ENCODE assay signal across 24 cellular contexts in the genomic region with DNA sequence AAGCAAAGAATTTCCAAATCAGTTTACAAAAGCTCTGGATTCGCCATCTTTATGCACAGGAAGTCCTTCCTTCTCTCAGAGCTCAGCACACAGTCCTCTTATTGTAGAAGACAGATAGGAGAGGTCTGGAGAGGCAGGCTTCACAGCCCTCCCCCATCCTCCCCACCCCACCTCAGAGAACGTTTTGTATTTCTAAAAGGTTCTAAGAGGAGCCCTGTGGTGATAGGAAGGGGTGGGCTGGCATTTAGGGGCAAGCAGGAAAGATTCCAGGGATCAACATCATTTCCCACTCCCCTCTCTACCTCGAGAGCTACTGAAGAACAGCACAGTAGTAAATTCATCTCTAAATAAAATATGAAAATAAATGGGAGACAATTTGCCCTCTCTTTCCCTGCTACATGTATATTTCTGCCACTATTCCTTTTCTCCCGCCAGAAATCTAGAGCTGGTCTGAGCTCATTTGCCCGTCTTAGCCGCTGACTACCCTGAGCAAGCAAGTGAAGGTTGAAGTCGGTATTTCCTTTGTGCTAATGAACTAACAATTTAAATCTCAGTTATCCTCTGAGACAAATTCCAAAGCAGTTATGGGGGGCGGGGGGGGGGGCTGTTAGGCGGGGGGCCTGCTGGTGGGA. TPM values are rescaled to one million over a fixed set of nuclear protein-coding genes. Genes with fewer than 3 reads are reported as not detected.
DNase-seq lines count a peak whose midpoint lies in the region; ATAC-seq, FAIRE-seq and TF ChIP-seq lines count a peak whose summit lies in the region.
"Had no signal": no experiment of that assay in that cellular context is flagged by ENCODE, and none has a peak within 500 bp of the region (broad histone marks: within the 10 kb centered on the region; RNA-seq: fewer than 3 reads in every experiment).

No MANE protein-coding gene starts in this region.

- TF ChIP-seq CTCF in HepG2 (CRISPR knock-in tag; IDR thresholded peaks at IDR 0.05) (no peak), right lobe of liver (IDR thresholded peaks at IDR 0.05) (no peak)

- CTCF ChIA-PET in HepG2 (lab: Yijun Ruan, JAX; ENCODE audit: low intra/inter-chr PET ratio, low total read pairs): no interaction called here

- no peak overlapping the region for H3K4me2 ChIP-seq in HepG2 (ENCODE audit: low read depth, low read length)

- TF ChIP-seq EP300 in HepG2 (IDR thresholded peaks at IDR 0.05; ENCODE audit: low read depth in 2 of 2, low read length in 2 of 2) (no peak), HepG2 (CRISPR knock-in tag; IDR thresholded peaks at IDR 0.05; ENCODE audit: borderline replicate concordance) (no peak)

- H3K4me1 ChIP-seq in HepG2 (ENCODE audit: insufficient read depth, low read length) (no peaks in the 10 kb centered on the region), right lobe of liver (no peaks in the 10 kb centered on the region), SJCRH30 (peaks cover 20% of the 10 kb centered on the region), iPS-20b (ENCODE audit: insufficient read depth, low read length) (peaks cover 16% of the 10 kb centered on the region; the same call in 1 of the 2 replicates), right cardiac atrium (ENCODE audit: control insufficient read depth, insufficient read depth, low read length) (no peaks in the 10 kb centered on the region)
- H3K4me1 ChIP-seq: heart right ventricle, upper lobe of left lung had no signal

- BruUV-seq in HepG2 (replicated peaks; lab: Mats Ljungman, UMichigan): no TSS peak

- no peak for FAIRE-seq in HepG2 (lab: Jason Lieb, UNC)
- FAIRE-seq: kidney had no signal

- peaks cover 100% of the 10 kb centered on the region for H3K27me3 Mint-ChIP-seq in stimulated activated naive CD8-positive, alpha-beta T cell treated with anti-CD3 and anti-CD28 coated beads, Interleukin-15, amount 100 ng/mL, for 72 hours

- no peaks in the 10 kb centered on the region for H4K20me1 ChIP-seq in HepG2 (ENCODE audit: insufficient read depth, low read length)

- no peak overlapping the region for H2AFZ ChIP-seq in HepG2 (ENCODE audit: low read length)

- no peak overlapping the region for H3K4me3 Mint-ChIP-seq in stimulated activated naive CD8-positive, alpha-beta T cell treated with anti-CD3 and anti-CD28 coated beads, Interleukin-15, amount 100 ng/mL, for 72 hours
- H3K4me3 Mint-ChIP-seq: activated CD8-positive, alpha-beta T cell treated with anti-CD3 and anti-CD28 coated beads for 36 hours; activated T-cell treated with anti-CD3 and anti-CD28 coated beads, Interleukin-2, amount 50 U/mL, for 72 hours; nephron progenitor cell; stimulated activated naive B cell treated with anti-CD40 and anti-IgM and Interleukin-4, amounts not matched to agents 10 μg/mL and 1 μg/mL and 100 μg/mL, for 72 hours; T-cell had no signal

- TF ChIP-seq RAD21 in HepG2 (CRISPR knock-in tag; IDR thresholded peaks at IDR 0.05): no peak

- in situ Hi-C loops in HepG2 (cut with HindIII; ENCODE audit: extremely low pct_ligation_motif_present, low pct_unique_long_range_greater_than_20kb): no loop called here

- H3K9me3 ChIP-seq in HepG2 (ENCODE audit: low read length) (no peaks in the 10 kb centered on the region), right lobe of liver (no peaks in the 10 kb centered on the region), SJCRH30 (replicated peaks) (no peaks in the 10 kb centered on the region), iPS-20b (ENCODE audit: insufficient read depth, low read depth, low read length) (no peaks in the 10 kb centered on the region), right cardiac atrium (ENCODE audit: control insufficient read depth, low read length) (no peaks in the 10 kb centered on the region)
- H3K9me3 ChIP-seq: upper lobe of left lung had no signal

- WGBS in HepG2 (ENCODE audit: low lambda C conversion rate): 8% methylated on average over 9 of the region's 9 CpGs
- WGBS in right lobe of liver (ENCODE audit: insufficient coverage, low coverage, low lambda C conversion rate, missing lambda C conversion rate): 16% methylated on average over 9 of the region's 9 CpGs
- WGBS in right cardiac atrium: 11% methylated on average over 9 of the region's 9 CpGs

- H3K36me3 ChIP-seq in HepG2 (replicated peaks in 1 of 2; ENCODE audit: control insufficient read depth in 1 of 2, insufficient read depth in 2 of 2, low read length in 2 of 2) (no peaks in the 10 kb centered on the region), right lobe of liver (no peaks in the 10 kb centered on the region), SJCRH30 (peaks cover 6% of the 10 kb centered on the region), iPS-20b (ENCODE audit: insufficient read depth, low read depth, low read length) (no peaks in the 10 kb centered on the region)
- H3K36me3 ChIP-seq: heart right ventricle, upper lobe of left lung had no signal

- no peaks in the 10 kb centered on the region for H3K4me1 Mint-ChIP-seq in stimulated activated naive CD8-positive, alpha-beta T cell treated with anti-CD3 and anti-CD28 coated beads, Interleukin-15, amount 100 ng/mL, for 72 hours
- H3K4me1 Mint-ChIP-seq: T-cell had no signal

- no peak overlapping the region for H3K27ac Mint-ChIP-seq in stimulated activated naive CD8-positive, alpha-beta T cell treated with anti-CD3 and anti-CD28 coated beads, Interleukin-15, amount 100 ng/mL, for 72 hours
- H3K27ac Mint-ChIP-seq: activated CD8-positive, alpha-beta T cell treated with anti-CD3 and anti-CD28 coated beads for 36 hours; activated T-cell treated with anti-CD3 and anti-CD28 coated beads, Interleukin-2, amount 50 U/mL, for 72 hours; nephron progenitor cell; stimulated activated naive B cell treated with anti-CD40 and anti-IgM and Interleukin-4, amounts not matched to agents 10 μg/mL and 1 μg/mL and 100 μg/mL, for 72 hours; T-cell had no signal

- no peak for TF ChIP-seq POLR2A in HepG2 (IDR thresholded peaks at IDR 0.05; ENCODE audit: insufficient read depth in 1 of 2, low read depth in 2 of 2, low read length in 2 of 2)
- no peak for TF ChIP-seq POLR2A in right lobe of liver (IDR thresholded peaks at IDR 0.05)

- POLR2A ChIA-PET in HepG2 (lab: Yijun Ruan, JAX): no interaction called here

- H3K9me3 Mint-ChIP-seq in stimulated activated naive CD8-positive, alpha-beta T cell treated with anti-CD3 and anti-CD28 coated beads, Interleukin-15, amount 100 ng/mL, for 72 hours: peaks cover 6 to 8% of the 10 kb centered on the region in 2 donors
- H3K9me3 Mint-ChIP-seq: nephron progenitor cell had no signal

- no peak overlapping the region for H3K4me3 ChIP-seq in HepG2 (replicated peaks in 1 of 3; ENCODE audit: insufficient read depth in 1 of 3, low read depth in 2 of 3, low read length in 3 of 3)
- H3K4me3 ChIP-seq in right lobe of liver: no peak overlapping the region
- H3K4me3 ChIP-seq in SJCRH30: peak overlapping the region; percentile 39
- H3K4me3 ChIP-seq in iPS-20b (ENCODE audit: low read length): peak overlapping the region; percentile 41; the same call in 1 of the 2 replicates
- no peak overlapping the region for H3K4me3 ChIP-seq in right cardiac atrium (ENCODE audit: low read length)
- H3K4me3 ChIP-seq: heart right ventricle, upper lobe of left lung had no signal

- ATAC-seq in HepG2 (no peak), right lobe of liver (no peak), right cardiac atrium (no peak)
- no peak for ATAC-seq in stimulated activated naive CD8-positive, alpha-beta T cell treated with anti-CD3 and anti-CD28 coated beads, Interleukin-15, amount 100 ng/mL, for 72 hours
- ATAC-seq: activated CD8-positive, alpha-beta T cell treated with anti-CD3 and anti-CD28 coated beads for 36 hours; activated T-cell treated with anti-CD3 and anti-CD28 coated beads, Interleukin-2, amount 50 U/mL, for 72 hours; heart right ventricle; stimulated activated naive B cell treated with anti-CD40 and anti-IgM and Interleukin-4, amounts not matched to agents 10 μg/mL and 1 μg/mL and 100 μg/mL, for 72 hours; T-cell had no signal

- H3K27me3 ChIP-seq in HepG2 (ENCODE audit: control insufficient read depth in 1 of 2, insufficient read depth in 2 of 2, low read length in 2 of 2) (peaks cover 7 to 62% of the 10 kb centered on the region in 2 experiments; a peak in 4 of 5 replicates), right lobe of liver (peaks cover 22 to 56% of the 10 kb centered on the region in 2 donors), SJCRH30 (no peaks in the 10 kb centered on the region), iPS-20b (ENCODE audit: insufficient read depth, low read length) (peaks cover 99% of the 10 kb centered on the region), right cardiac atrium (ENCODE audit: control insufficient read depth, insufficient read depth) (peaks cover 10% of the 10 kb centered on the region)

- no peak for DNase-seq in HepG2 (ENCODE audit: low spot score)
- DNase-seq in right lobe of liver: no peak
- peak in 1 of 2 experiments; percentile 35 for DNase-seq in SJCRH30
- no peak for DNase-seq in mucosa of gallbladder (ENCODE audit: low spot score)
- DNase-seq in activated effector memory CD4-positive, alpha-beta T cell treated with Interleukin-2 at 50 U/mL for 16 hours: no peak
- DNase-seq in stimulated activated naive CD8-positive, alpha-beta T cell treated with anti-CD3 and anti-CD28 coated beads, Interleukin-15, amount 100 ng/mL, for 72 hours: no peak
- no peak for DNase-seq in right cardiac atrium
- DNase-seq: ACHN; activated CD8-positive, alpha-beta T cell treated with anti-CD3 and anti-CD28 coated beads for 36 hours; activated T-cell treated with anti-CD3 and anti-CD28 coated beads, Interleukin-2, amount 50 U/mL, for 72 hours; DMS79; effector CD8-positive, alpha-beta T cell; heart right ventricle; kidney; mesenchymal stem cell; NCI-H526; nephron progenitor cell; RPMI8226; stimulated activated CD4-positive, alpha-beta T cell treated with anti-CD3 and anti-CD28 coated beads, Interleukin-15, amount 100 ng/mL, for 24 hours; stimulated activated naive B cell treated with anti-CD40 and anti-IgM and Interleukin-4, amounts not matched to agents 10 μg/mL and 1 μg/mL and 100 μg/mL, for 72 hours; T-cell; upper lobe of left lung had no signal

- H3K27ac ChIP-seq in HepG2 (ENCODE audit: extremely low read length, insufficient read depth, low read length) (no peak overlapping the region), right lobe of liver (no peak overlapping the region), SJCRH30 (peak overlapping the region; percentile 63), iPS-20b (ENCODE audit: low read length) (no peak overlapping the region), right cardiac atrium (ENCODE audit: low read length) (no peak overlapping the region)
- H3K27ac ChIP-seq: heart right ventricle, upper lobe of left lung, VCaP had no signal

- no peaks in the 10 kb centered on the region for H3K79me2 ChIP-seq in HepG2 (ENCODE audit: insufficient read depth, low read length)

- H3K9ac ChIP-seq in HepG2 (ENCODE audit: insufficient read depth, low read depth, low read length) (no peak overlapping the region), iPS-20b (ENCODE audit: low read depth, low read length) (no peak overlapping the region)

- intact Hi-C loops in HepG2 (cut with micrococcal nuclease; ENCODE audit: unreplicated experiment) (no loop called here), right lobe of liver (cut with DNase I) (no loop called here), right cardiac atrium (cut with DNase I) (no loop called here)

RNA-seq across cellular contexts. Expression of a gene that starts 18.8 kb away (rescaled TPM):
- total RNA-seq in HepG2 (2016; rRNA removed; fragmentation: Illumina TruSeq; extraction: Trizol) (not detected in 2 replicates), right lobe of liver (under 1 TPM in 3 of 6 experiments, not detected in 3; 0.07 to 0.18 (median 0.12) TPM), mucosa of gallbladder (0.89 TPM), right cardiac atrium (1 to 10 TPM in 2 of 4 donors, under 1 TPM in 2; 0.53 to 1.6 (median 0.92) TPM)
- total RNA-seq in HepG2 (2016; cell fraction: cytosol; rRNA removed; fragmentation: Illumina TruSeq; extraction: Trizol; ENCODE audit: low read depth): not detected in 2 replicates
- not detected in 2 replicates for total RNA-seq in HepG2 (2016; cell fraction: insoluble cytoplasmic fraction; rRNA removed; fragmentation: Illumina TruSeq; extraction: Trizol)
- total RNA-seq in HepG2 (2016; cell fraction: membrane; rRNA removed; fragmentation: Illumina TruSeq; extraction: Trizol): not detected in 2 replicates
- total RNA-seq in HepG2 (2016; cell fraction: nucleus; rRNA removed; fragmentation: Illumina TruSeq; extraction: Trizol): not detected in 2 replicates
- polyA plus RNA-seq in HepG2 (2011; rRNA removed) (not detected in 2 replicates), right cardiac atrium (0.57 TPM)
- polyA plus RNA-seq in HepG2 (2011; cell fraction: cytosol; rRNA removed): 0.04 and 0.09 TPM in 2 replicates
- not detected in 2 replicates for polyA plus RNA-seq in HepG2 (2011; cell fraction: nucleus; rRNA removed)
- not detected in 2 replicates for polyA plus RNA-seq in HepG2 (2012)
- not detected in 2 replicates for polyA plus RNA-seq in HepG2 (2016; cell fraction: cytosol; fragmentation: Illumina TruSeq; extraction: Trizol; ENCODE audit: low read depth)
- not detected in 2 replicates for polyA plus RNA-seq in HepG2 (2016; cell fraction: insoluble cytoplasmic fraction; fragmentation: Illumina TruSeq; extraction: Trizol; ENCODE audit: low read depth)
- not detected in 2 replicates for polyA plus RNA-seq in HepG2 (2016; cell fraction: membrane; fragmentation: Illumina TruSeq; extraction: Trizol; ENCODE audit: low read depth)
- polyA plus RNA-seq in HepG2 (2016; cell fraction: nucleus; fragmentation: Illumina TruSeq; extraction: Trizol; ENCODE audit: insufficient read depth, low read depth): not detected in 2 replicates
- 48.3 TPM in 1 of 2 replicates, not detected in the other for polyA minus RNA-seq in HepG2 (2011; rRNA and poly(A)+ RNA removed; ENCODE audit: low replicate concordance)
- 0.99 and 2.1 TPM in 2 replicates for polyA minus RNA-seq in HepG2 (2011; cell fraction: cytosol; rRNA and poly(A)+ RNA removed)
- polyA minus RNA-seq in HepG2 (2011; cell fraction: nucleus; rRNA and poly(A)+ RNA removed): 0.25 and 1.2 TPM in 2 replicates
- total RNA-seq in SJCRH30 (2014; rRNA removed; shearing (Covaris generic)): 8.3 and 10.6 TPM in 2 replicates
- total RNA-seq: activated CD8-positive, alpha-beta T cell treated with anti-CD3 and anti-CD28 coated beads for 36 hours had no signal

Comparison
In these comparisons a context has a peak if more than half of its experiments do, and no peak if none do; other contexts are left out.
1. H3K4me3 ChIP-seq: peak in SJCRH30 (single experiment) and iPS-20b (single experiment); none in HepG2 (0 of 3), right lobe of liver (0 of 3) and right cardiac atrium (single experiment).